Comparison of ENCODE assay signal across 10 cellular contexts in the genomic region with DNA sequence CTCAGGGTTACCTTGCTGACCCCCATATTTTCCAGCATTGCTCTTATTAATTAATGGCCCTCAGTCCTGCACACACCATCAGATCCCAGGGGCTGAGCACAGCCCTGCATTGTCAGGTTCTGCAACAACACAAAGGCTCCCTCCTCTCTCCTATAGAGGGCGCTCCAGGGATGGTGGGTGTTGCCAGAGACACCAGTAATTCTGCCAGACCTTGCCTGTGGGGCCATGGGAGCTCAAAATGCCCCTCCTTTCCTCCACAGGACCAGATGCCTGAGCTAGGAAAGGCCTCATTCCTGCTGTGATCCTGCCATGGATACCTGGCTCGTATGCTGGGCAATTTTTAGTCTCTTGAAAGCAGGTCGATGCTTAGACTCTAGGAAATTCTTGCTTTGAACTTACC. TPM values are rescaled to one million over a fixed set of nuclear protein-coding genes. Genes with fewer than 3 reads are reported as not detected.
A peak's percentile ranks its signal among the peaks of the same experiment; 100 is the strongest.
DNase-seq lines count a peak whose midpoint lies in the region; TF ChIP-seq lines count a peak whose summit lies in the region.
"Had no signal": no experiment of that assay in that cellular context is flagged by ENCODE, and none has a peak within 500 bp of the region (broad histone marks: within the 10 kb centered on the region; RNA-seq: fewer than 3 reads in every experiment).

No MANE protein-coding gene starts in this region.

- intact Hi-C loops in transverse colon (cut with DNase I; ENCODE audit: low total_unique reads), result no loop called here

- no peaks in the 10 kb centered on the region for H3K4me1 ChIP-seq in transverse colon

- WGBS in transverse colon (ENCODE audit: low coverage in 1 of 2), 2 donors, result 65% methylated on average over 3 of the region's 3 CpGs; no CpG with 5 or more reads in 1 of the 2 donors

- in situ Hi-C loops in transverse colon (cut with MboI; ENCODE audit: low pct_ligation_motif_present in 1 of 4, low pct_unique_long_range_greater_than_20kb in 1 of 4, low sequenced_read_pairs in 3 of 4), result no loop called here

- no peak overlapping the region for H3K27ac ChIP-seq in transverse colon

- no peaks in the 10 kb centered on the region for H3K9me3 ChIP-seq in transverse colon

- H3K27ac Mint-ChIP-seq in stimulated activated naive CD8-positive, alpha-beta T cell treated with anti-CD3 and anti-CD28 coated beads, Interleukin-15, Interleukin-2, amounts not matched to agents 100 ng/mL and 50 ng/mL, for 24 hours, result no peak overlapping the region

- TF ChIP-seq POLR2A in transverse colon (IDR thresholded peaks at IDR 0.05), result no peak

- TF ChIP-seq CTCF in transverse colon (IDR thresholded peaks at IDR 0.05), result no peak

- H3K36me3 ChIP-seq in transverse colon, result no peaks in the 10 kb centered on the region

- H3K4me3 Mint-ChIP-seq in stimulated activated naive CD8-positive, alpha-beta T cell treated with anti-CD3 and anti-CD28 coated beads, Interleukin-15, Interleukin-2, amounts not matched to agents 100 ng/mL and 50 ng/mL, for 24 hours, result peak overlapping the region; percentile 33

- TF ChIP-seq EP300 in transverse colon (IDR thresholded peaks at IDR 0.05; ENCODE audit: low read depth), result no peak

- no peaks in the 10 kb centered on the region for H3K36me3 Mint-ChIP-seq in stimulated activated naive CD8-positive, alpha-beta T cell treated with anti-CD3 and anti-CD28 coated beads, Interleukin-15, Interleukin-2, amounts not matched to agents 100 ng/mL and 50 ng/mL, for 24 hours (ENCODE audit: low read depth)

- H3K4me1 Mint-ChIP-seq in stimulated activated naive CD8-positive, alpha-beta T cell treated with anti-CD3 and anti-CD28 coated beads, Interleukin-15, Interleukin-2, amounts not matched to agents 100 ng/mL and 50 ng/mL, for 24 hours (ENCODE audit: low read depth), result peaks cover 9% of the 10 kb centered on the region

- H3K27me3 ChIP-seq in transverse colon, result no peaks in the 10 kb centered on the region

- peak; percentile 26 for DNase-seq in activated T-cell treated with anti-CD3 and anti-CD28 coated beads for 48 hours (ENCODE audit: low read depth)
- DNase-seq in activated T-cell treated with anti-CD3 and anti-CD28 coated beads for 4 hours, result no peak
- DNase-seq in RKO (ENCODE audit: low spot score), result peak; percentile 14
- DNase-seq in cerebellum (ENCODE audit: low spot score), result peak; percentile 11
- DNase-seq in HPDE6-E6E7 (ENCODE audit: extremely low spot score), result no peak
- no peak for DNase-seq in hepatic stellate cell (ENCODE audit: low spot score)
- DNase-seq in transverse colon, result no peak
- DNase-seq: left colon, NCI-H226 had no signal

- H3K4me3 ChIP-seq in transverse colon, result no peak overlapping the region

- peaks cover 22% of the 10 kb centered on the region for H3K27me3 Mint-ChIP-seq in stimulated activated naive CD8-positive, alpha-beta T cell treated with anti-CD3 and anti-CD28 coated beads, Interleukin-15, Interleukin-2, amounts not matched to agents 100 ng/mL and 50 ng/mL, for 24 hours

- H3K9me3 Mint-ChIP-seq in stimulated activated naive CD8-positive, alpha-beta T cell treated with anti-CD3 and anti-CD28 coated beads, Interleukin-15, Interleukin-2, amounts not matched to agents 100 ng/mL and 50 ng/mL, for 24 hours, result no peaks in the 10 kb centered on the region

RNA-seq across cellular contexts. Expression of a gene that starts 42.8 kb away (rescaled TPM):
- total RNA-seq in cerebellum (not detected), transverse colon (not detected)
- total RNA-seq: left colon had no signal

Comparison
In these comparisons a context has a peak if more than half of its experiments do, and no peak if none do; other contexts are left out.
1. DNase-seq: peak in activated T-cell treated with anti-CD3 and anti-CD28 coated beads for 48 hours (single experiment), RKO (single experiment) and cerebellum (single experiment); none in activated T-cell treated with anti-CD3 and anti-CD28 coated beads for 4 hours (single experiment), HPDE6-E6E7 (single experiment), hepatic stellate cell (single experiment) and transverse colon (single experiment).